24 cellular contexts compared by ENCODE assay signal in the genomic region with DNA sequence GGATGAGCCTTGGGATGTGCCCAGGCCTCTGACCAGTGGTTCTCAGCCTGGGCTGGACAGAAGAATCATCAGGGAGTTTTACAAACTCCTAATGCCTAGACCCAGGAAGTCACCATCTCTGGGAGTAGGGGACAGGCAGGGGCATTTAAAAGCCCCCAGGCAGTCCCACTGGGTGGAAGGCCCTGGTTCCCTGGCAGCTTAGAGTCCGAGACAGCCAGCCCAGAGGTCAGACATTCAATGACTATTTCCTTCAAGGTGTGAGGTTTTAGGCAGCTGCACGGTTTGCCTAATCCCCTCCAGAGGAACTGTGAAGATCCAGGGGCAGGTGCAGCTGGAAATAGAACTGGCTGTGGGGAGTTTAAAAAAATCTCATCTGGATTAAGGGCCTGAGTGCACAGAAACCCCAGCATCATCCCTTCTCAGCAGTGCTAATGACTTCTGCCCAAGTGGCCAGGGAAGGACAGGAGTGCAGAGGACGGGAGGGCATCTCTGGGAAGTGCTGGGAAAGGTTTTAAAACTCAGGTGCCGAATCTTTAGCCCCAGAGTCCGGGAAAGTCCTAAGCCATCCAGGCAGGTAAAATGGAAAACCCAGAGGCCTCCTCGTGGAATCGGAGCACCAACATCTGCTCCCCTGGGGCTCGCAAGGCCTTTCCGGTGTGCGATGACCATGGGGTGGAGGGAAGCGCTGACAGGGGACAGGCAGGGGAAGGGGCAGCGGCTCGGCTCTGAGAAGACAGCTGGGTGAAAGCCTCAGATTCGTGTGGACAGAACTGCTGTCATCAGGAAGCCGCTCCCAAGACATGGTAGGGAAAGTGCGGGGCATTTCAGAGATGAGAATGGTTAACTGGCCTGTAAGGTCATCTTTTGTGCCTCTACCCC. TPM values are rescaled to one million over a fixed set of nuclear protein-coding genes. Genes with fewer than 3 reads are reported as not detected.
DNase-seq lines count a peak whose midpoint lies in the region; ATAC-seq and TF ChIP-seq lines count a peak whose summit lies in the region.
"Had no signal": no experiment of that assay in that cellular context is flagged by ENCODE, and none has a peak within 500 bp of the region (broad histone marks: within the 10 kb centered on the region; RNA-seq: fewer than 3 reads in every experiment).

No MANE protein-coding gene starts in this region.

- no peak for ATAC-seq in HG03439 (IDR thresholded peaks at IDR 0.05; ENCODE audit: unreplicated experiment)
- ATAC-seq: naive thymus-derived CD8-positive, alpha-beta T cell had no signal

- H3K27me3 ChIP-seq in dorsolateral prefrontal cortex (no peaks in the 10 kb centered on the region), ovary (no peaks in the 10 kb centered on the region)
- H3K27me3 ChIP-seq: upper lobe of right lung had no signal

- TF ChIP-seq CTCF in HEK293 (tag by site-specific recombination; IDR thresholded peaks at IDR 0.05): no peak
- TF ChIP-seq CTCF in dorsolateral prefrontal cortex (IDR thresholded peaks at IDR 0.05 in 54 of 56, conservative IDR thresholded peaks at IDR 0.05 in 2 of 56; ENCODE audit: low read depth in 1 of 56, partially characterized antibody in 56 of 56): no peak
- TF ChIP-seq CTCF in ovary (IDR thresholded peaks at IDR 0.05): no peak

- no peak overlapping the region for H3K4me3 Mint-ChIP-seq in activated CD4-positive, alpha-beta T cell treated with anti-CD3 and anti-CD28 coated beads, Interleukin-2, amount 10 ng/mL, durations not matched to agents 7 days and 5 days
- H3K4me3 Mint-ChIP-seq: activated T-cell treated with anti-CD3 and anti-CD28 coated beads, Interleukin-2, amount 50 U/mL, for 72 hours; T-cell had no signal

- no peak for TF ChIP-seq EP300 in ovary (IDR thresholded peaks at IDR 0.05)

- no peaks in the 10 kb centered on the region for H3K27me3 Mint-ChIP-seq in activated CD4-positive, alpha-beta T cell treated with anti-CD3 and anti-CD28 coated beads, Interleukin-2, amount 10 ng/mL, durations not matched to agents 7 days and 5 days
- H3K27me3 Mint-ChIP-seq: naive thymus-derived CD8-positive, alpha-beta T cell; T-cell had no signal

- H3K4me1 Mint-ChIP-seq in activated CD4-positive, alpha-beta T cell treated with anti-CD3 and anti-CD28 coated beads, Interleukin-2, amount 10 ng/mL, durations not matched to agents 7 days and 5 days: peaks cover 29% of the 10 kb centered on the region

- peaks cover 8% of the 10 kb centered on the region for H3K36me3 Mint-ChIP-seq in activated CD4-positive, alpha-beta T cell treated with anti-CD3 and anti-CD28 coated beads, Interleukin-2, amount 10 ng/mL, durations not matched to agents 7 days and 5 days (ENCODE audit: low read depth)
- H3K36me3 Mint-ChIP-seq: T-cell had no signal

- TF ChIP-seq POLR2A in ovary (IDR thresholded peaks at IDR 0.05): no peak

- no peak for DNase-seq in activated CD4-positive, alpha-beta T cell treated with anti-CD3 and anti-CD28 coated beads, Interleukin-2, amount 10 ng/mL, durations not matched to agents 7 days and 5 days
- no peak for DNase-seq in activated CD4-positive, alpha-beta T cell treated with anti-CD3 and anti-CD28 coated beads for 1 hour
- DNase-seq in dorsolateral prefrontal cortex (no peak), ovary (no peak), putamen (ENCODE audit: low spot score) (no peak), globus pallidus (ENCODE audit: low spot score) (no peak)
- DNase-seq: activated CD4-positive, alpha-beta T cell treated with anti-CD3 and anti-CD28 coated beads for 4 hours; activated naive CD4-positive, alpha-beta T cell treated with anti-CD3 and anti-CD28 coated beads, Interleukin-2, amount 50 U/mL, for 16 hours; activated T-cell treated with anti-CD3 and anti-CD28 coated beads, Interleukin-2, amount 50 U/mL, for 72 hours; DMS53; GDM1; IMR-90; mesendoderm; naive thymus-derived CD8-positive, alpha-beta T cell; NCI-H1092 treated with DMSO at 0.1 percent for 48 hours; NCI-H187 treated with DMSO at 0.1 percent for 48 hours; OCI-M1; SHP77 treated with DMSO at 0.1 percent for 48 hours; stimulated activated CD8-positive, alpha-beta memory T cell treated with anti-CD3 and anti-CD28 coated beads, Interleukin-4, amount 100 ng/mL, for 48 hours; T-cell; upper lobe of right lung had no signal

- no peaks in the 10 kb centered on the region for H3K9me3 Mint-ChIP-seq in activated CD4-positive, alpha-beta T cell treated with anti-CD3 and anti-CD28 coated beads, Interleukin-2, amount 10 ng/mL, durations not matched to agents 7 days and 5 days
- H3K9me3 Mint-ChIP-seq: activated T-cell treated with anti-CD3 and anti-CD28 coated beads, Interleukin-2, amount 50 U/mL, for 72 hours; naive thymus-derived CD8-positive, alpha-beta T cell; T-cell had no signal

- CTCF ChIA-PET in activated CD4-positive, alpha-beta T cell treated with anti-CD3 and anti-CD28 coated beads, Interleukin-2, amount 10 ng/mL, durations not matched to agents 7 days and 5 days (lab: Charles Lee): interaction anchor here (0.8 to 1.8 kb wide), 3 partner anchors 9 to 26 kb away, joined by 4 to 7 read pairs (median 4); no protein-coding TSS in a partner anchor
- CTCF ChIA-PET in HEK293 (lab: Yijun Ruan, JAX): interaction anchor here (0.6 to 2.7 kb wide), 3 partner anchors 10 to 82 kb away, joined by 3 to 19 read pairs (median 9); no protein-coding TSS in a partner anchor

- H3K27ac Mint-ChIP-seq in activated CD4-positive, alpha-beta T cell treated with anti-CD3 and anti-CD28 coated beads, Interleukin-2, amount 10 ng/mL, durations not matched to agents 7 days and 5 days: peak overlapping the region; percentile 25
- H3K27ac Mint-ChIP-seq: activated T-cell treated with anti-CD3 and anti-CD28 coated beads, Interleukin-2, amount 50 U/mL, for 72 hours had no signal

- H3K27ac ChIP-seq in HEK293 (ENCODE audit: extremely low read depth, low read depth, low read length): peak overlapping the region; percentile 83; the same call in 1 of the 2 replicates
- peak overlapping the region in 44 of 59 donors; percentile 61 to 95 (median 87) for H3K27ac ChIP-seq in dorsolateral prefrontal cortex
- H3K27ac ChIP-seq in ovary: peak overlapping the region; percentile 60 to 75
- H3K27ac ChIP-seq: 22Rv1 had no signal

- POLR2A ChIA-PET in activated CD4-positive, alpha-beta T cell treated with anti-CD3 and anti-CD28 coated beads, Interleukin-2, amount 10 ng/mL, durations not matched to agents 7 days and 5 days (lab: Charles Lee): no interaction called here
- POLR2A ChIA-PET in HEK293 (lab: Yijun Ruan, JAX): interaction anchor here (1.6 kb wide), 1 partner anchor 52 kb away, joined by 4 read pairs; no protein-coding TSS in a partner anchor

- H3K36me3 ChIP-seq in HEK293 (ENCODE audit: control insufficient read depth in 2 of 2, insufficient read depth in 1 of 2, low read length in 2 of 2) (peaks cover 0 to 22% of the 10 kb centered on the region in 2 experiments; a peak in 1 of 3 replicates), ovary (no peaks in the 10 kb centered on the region)
- H3K36me3 ChIP-seq: upper lobe of right lung had no signal

- intact Hi-C loops in dorsolateral prefrontal cortex (cut with DNase I) (no loop called here), ovary (cut with DNase I) (no loop called here)

- whole genome bisulfite sequencing in ovary, 3 donors: 87 to 90% (median 88%) methylated on average over 16 of the region's 16 CpGs

- H3K4me1 ChIP-seq in HEK293 (ENCODE audit: control insufficient read depth, insufficient read depth, low read length): peaks cover 20% of the 10 kb centered on the region
- peaks cover 28% of the 10 kb centered on the region for H3K4me1 ChIP-seq in ovary (ENCODE audit: insufficient read depth)

- H3K9me3 ChIP-seq in HEK293 (ENCODE audit: control insufficient read depth, insufficient read depth, low read depth, low read length): no peaks in the 10 kb centered on the region
- H3K9me3 ChIP-seq in ovary: no peaks in the 10 kb centered on the region
- H3K9me3 ChIP-seq: upper lobe of right lung had no signal

- H3K4me3 ChIP-seq in HEK293 (ENCODE audit: low read depth, low read length) (no peak overlapping the region), dorsolateral prefrontal cortex (no peak overlapping the region), ovary (no peak overlapping the region)
- H3K4me3 ChIP-seq: upper lobe of right lung had no signal

RNA-seq across cellular contexts. Expression of gene LGALS3BP, which starts 1.5 kb away (rescaled TPM):
- 100 to 1,000 TPM; 269 to 284 TPM for total RNA-seq in activated CD4-positive, alpha-beta T cell treated with anti-CD3 and anti-CD28 coated beads, Interleukin-2, amount 10 ng/mL, durations not matched to agents 7 days and 5 days
- 100 to 1,000 TPM in 25 of 120 experiments, 10 to 100 TPM in 95; 31.2 to 256 (median 75.8) TPM for total RNA-seq in dorsolateral prefrontal cortex
- 100 to 1,000 TPM; 191 to 584 (median 250) TPM for total RNA-seq in ovary
- polyA plus RNA-seq in ovary: 100 to 1,000 TPM; 214 to 251 TPM

RNA-seq across cellular contexts. Expression of gene CANT1, which starts 28.3 kb away (rescaled TPM):
- 10 to 100 TPM; 68.1 to 71.5 TPM for total RNA-seq in activated CD4-positive, alpha-beta T cell treated with anti-CD3 and anti-CD28 coated beads, Interleukin-2, amount 10 ng/mL, durations not matched to agents 7 days and 5 days
- 10 to 100 TPM; 20.0 to 55.3 (median 29.7) TPM for total RNA-seq in dorsolateral prefrontal cortex
- 10 to 100 TPM; 20.4 to 48.8 (median 34.3) TPM for total RNA-seq in ovary
- polyA plus RNA-seq in ovary: 10 to 100 TPM; 18.6 to 33.8 TPM

RNA-seq across cellular contexts. Expression of gene C1QTNF1, which starts 42.7 kb away (rescaled TPM):
- total RNA-seq in activated CD4-positive, alpha-beta T cell treated with anti-CD3 and anti-CD28 coated beads, Interleukin-2, amount 10 ng/mL, durations not matched to agents 7 days and 5 days: not detected
- total RNA-seq in dorsolateral prefrontal cortex: 10 to 100 TPM in 66 of 120 experiments, 1 to 10 TPM in 54; 3.2 to 50.9 (median 10.8) TPM
- 10 to 100 TPM; 41.1 to 85.9 (median 53.5) TPM for total RNA-seq in ovary
- 10 to 100 TPM; 17.9 to 69.4 TPM for polyA plus RNA-seq in ovary
- total RNA-seq: naive thymus-derived CD8-positive, alpha-beta T cell had no signal
- polyA plus RNA-seq: naive thymus-derived CD8-positive, alpha-beta T cell had no signal

RNA-seq across cellular contexts. Expression of gene TIMP2, which starts 56.1 kb away (rescaled TPM):
- 1 to 10 TPM; 2.4 to 2.6 TPM for total RNA-seq in activated CD4-positive, alpha-beta T cell treated with anti-CD3 and anti-CD28 coated beads, Interleukin-2, amount 10 ng/mL, durations not matched to agents 7 days and 5 days
- total RNA-seq in dorsolateral prefrontal cortex: 100 to 1,000 TPM in 119 of 120 experiments, 10 to 100 TPM in 1; 97.8 to 275 (median 166) TPM
- 100 to 1,000 TPM; 221 to 854 (median 693) TPM for total RNA-seq in ovary
- polyA plus RNA-seq in ovary: 1,000 to 10,000 TPM in 1 of 2 donors, 100 to 1,000 TPM in 1; 542 to 1,422 TPM

Comparison
In these comparisons a context has a peak if more than half of its experiments do, and no peak if none do; other contexts are left out.
1. RNA of gene C1QTNF1, which starts 42.7 kb away (total RNA-seq): 41.1 to 85.9 TPM in ovary and 3.2 to 50.9 TPM in dorsolateral prefrontal cortex; not detected in activated CD4-positive, alpha-beta T cell treated with anti-CD3 and anti-CD28 coated beads, Interleukin-2, amount 10 ng/mL, durations not matched to agents 7 days and 5 days; every median in the first group is over 4 times any median in the second.
2. Peak in every context shown above with its lines, with median percentiles within 50 percentile points of each other: H3K27ac ChIP-seq.